ENCODE assay signal across 9 cellular contexts in the genomic region with DNA sequence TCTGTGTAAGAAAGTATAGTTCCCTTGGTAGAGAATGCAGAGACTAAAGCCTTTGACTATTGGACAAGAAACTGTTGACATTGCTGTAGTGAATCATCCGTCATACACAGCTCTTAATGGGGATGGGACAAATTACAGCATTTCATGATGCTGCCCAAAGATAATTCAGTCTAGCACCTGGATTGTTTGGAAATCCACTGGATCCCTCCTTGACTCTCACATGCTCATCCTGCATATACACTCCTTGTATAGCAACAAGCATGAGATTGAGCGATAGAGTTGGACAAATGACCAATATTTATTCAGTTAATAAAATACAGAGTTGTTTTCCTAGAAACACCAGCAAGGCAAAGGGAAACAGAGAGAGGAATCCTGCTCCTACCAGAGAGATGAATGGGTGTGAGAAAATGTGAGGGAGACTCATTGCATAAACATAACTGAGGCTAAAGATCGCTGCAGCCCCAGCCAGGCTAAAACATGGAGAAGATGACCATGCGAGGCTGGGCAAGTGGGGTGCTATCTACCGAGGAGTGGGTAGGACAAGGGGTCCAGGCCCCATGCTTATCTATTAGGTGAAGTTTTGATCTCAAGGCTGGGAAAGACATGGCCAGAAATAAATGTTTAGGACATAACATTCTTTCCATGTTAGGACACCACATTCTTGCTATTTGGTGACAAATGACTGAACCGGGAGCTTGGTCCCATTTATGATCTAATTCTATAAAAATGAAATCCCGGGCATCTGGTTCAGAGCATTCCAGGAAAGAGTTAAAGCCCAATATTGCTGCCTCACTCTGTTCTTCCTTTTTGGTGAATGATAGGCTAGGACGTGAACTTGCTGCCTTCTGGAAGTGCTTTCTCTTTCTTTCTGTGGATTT.
A peak's percentile ranks its signal among the peaks of the same experiment; 100 is the strongest.
DNase-seq lines count a peak whose midpoint lies in the region; ATAC-seq, FAIRE-seq and TF ChIP-seq lines count a peak whose summit lies in the region.
"Had no signal": no experiment of that assay in that cellular context is flagged by ENCODE, and none has a peak within 500 bp of the region (broad histone marks: within the 10 kb centered on the region; RNA-seq: fewer than 3 reads in every experiment).

No MANE protein-coding gene starts in this region.

- H3K4me1 ChIP-seq in fibroblast of lung (ENCODE audit: control insufficient read depth, extremely low read depth, insufficient read depth, low read length), result peaks cover 14% of the 10 kb centered on the region

- H3K4me1 Mint-ChIP-seq in osteocyte (ENCODE audit: unreplicated experiment), result peaks cover 58% of the 10 kb centered on the region

- no peaks in the 10 kb centered on the region for H3K36me3 Mint-ChIP-seq in osteocyte (ENCODE audit: unreplicated experiment)

- no peaks in the 10 kb centered on the region for H3K9me3 Mint-ChIP-seq in osteocyte (ENCODE audit: unreplicated experiment)
- H3K9me3 Mint-ChIP-seq: T-helper 1 cell treated with Interleukin-12 subunit alpha and Interleukin-12 subunit beta and Interleukin-4 antibody, amounts not matched to agents 30 μg/mL and 1 μg/mL, for 36 hours had no signal

- H3K4me3 ChIP-seq in BJ (ENCODE audit: low read depth, low read length) (peak overlapping the region; percentile 10), fibroblast of lung (replicated peaks in 1 of 4; ENCODE audit: control extremely low read depth in 1 of 4, insufficient read depth in 1 of 4, low read depth in 3 of 4, low read length in 4 of 4) (peak overlapping the region; percentile 43 to 56 (median 54))

- H3K9me3 ChIP-seq in fibroblast of lung (ENCODE audit: control insufficient read depth, insufficient read depth, low read depth, low read length), result no peaks in the 10 kb centered on the region

- peak overlapping the region; percentile 89 for H3K27ac ChIP-seq in fibroblast of lung (ENCODE audit: insufficient read depth, low read length)

- H2AFZ ChIP-seq in fibroblast of lung (ENCODE audit: low read length), result peak overlapping the region; percentile 54

- ATAC-seq in HG03025 (IDR thresholded peaks at IDR 0.05; ENCODE audit: low FRiP score, unreplicated experiment), result no peak
- no peak for ATAC-seq in GM21528 (IDR thresholded peaks at IDR 0.05; ENCODE audit: low FRiP score, unreplicated experiment)

- POLR2A ChIA-PET in BJ (lab: Charles Lee), result no interaction called here

- peak; percentile 45 for DNase-seq in BJ (ENCODE audit: low read depth)
- peak; percentile 94 for DNase-seq in RCC 7860 (ENCODE audit: low spot score)
- DNase-seq in fibroblast of lung (ENCODE audit: low read depth in 2 of 2), result peak; percentile 31 to 83
- DNase-seq in osteocyte (ENCODE audit: extremely low spot score, unreplicated experiment), result no peak
- no peak for DNase-seq in HuH-7.5 (ENCODE audit: low spot score)
- DNase-seq in NCI-H524 (lab: John Stamatoyannopoulos, UW), result no peak

- H3K27me3 ChIP-seq in BJ (ENCODE audit: control insufficient read depth, insufficient read depth, low read length) (no peaks in the 10 kb centered on the region), fibroblast of lung (ENCODE audit: control insufficient read depth, insufficient read depth, low read length) (no peaks in the 10 kb centered on the region)

- no peaks in the 10 kb centered on the region for H4K20me1 ChIP-seq in fibroblast of lung (ENCODE audit: control insufficient read depth, extremely low read depth, insufficient read depth, low read length)

- no peaks in the 10 kb centered on the region for H3K79me2 ChIP-seq in fibroblast of lung (ENCODE audit: control insufficient read depth, insufficient read depth, low read length)

- H3K9ac ChIP-seq in fibroblast of lung (ENCODE audit: insufficient read depth, low read length), result peak overlapping the region; percentile 25

- peak; percentile 88 for FAIRE-seq in RCC 7860 (lab: Jason Lieb, UNC)

- H3K27ac Mint-ChIP-seq in osteocyte (ENCODE audit: unreplicated experiment), result peak overlapping the region; percentile 97
- H3K27ac Mint-ChIP-seq: T-helper 1 cell treated with Interleukin-12 subunit alpha and Interleukin-12 subunit beta and Interleukin-4 antibody, amounts not matched to agents 30 μg/mL and 1 μg/mL, for 36 hours had no signal

- H3K4me3 Mint-ChIP-seq in osteocyte (ENCODE audit: unreplicated experiment), result peak overlapping the region; percentile 73
- H3K4me3 Mint-ChIP-seq: T-helper 1 cell treated with Interleukin-12 subunit alpha and Interleukin-12 subunit beta and Interleukin-4 antibody, amounts not matched to agents 30 μg/mL and 1 μg/mL, for 36 hours had no signal

- peak overlapping the region; percentile 84 for H3K4me2 ChIP-seq in fibroblast of lung (ENCODE audit: extremely low read depth, insufficient read depth, low read length)

- CTCF ChIA-PET in BJ (lab: Yijun Ruan, JAX), result interaction anchor here (0.6 to 1.0 kb wide), 3 partner anchors 23 to 121 kb away, joined by 3 read pairs; no protein-coding TSS in a partner anchor

- TF ChIP-seq CTCF in BJ (IDR thresholded peaks at IDR 0.05; ENCODE audit: insufficient read depth, low read depth, low read length), result no peak
- TF ChIP-seq CTCF in fibroblast of lung (conservative IDR thresholded peaks at IDR 0.05 in 1 of 2, IDR thresholded peaks at IDR 0.05 in 1 of 2; ENCODE audit: low read depth in 1 of 2, low read length in 2 of 2), result no peak
- TF ChIP-seq CTCF in osteocyte (IDR thresholded peaks at IDR 0.05), result no peak

- no peaks in the 10 kb centered on the region for H3K36me3 ChIP-seq in BJ (ENCODE audit: control insufficient read depth, insufficient read depth, low read length)
- H3K36me3 ChIP-seq in fibroblast of lung (ENCODE audit: control insufficient read depth, insufficient read depth, low read length), result no peaks in the 10 kb centered on the region

- H3K27me3 Mint-ChIP-seq in osteocyte (ENCODE audit: unreplicated experiment), result no peaks in the 10 kb centered on the region

Comparison
In these comparisons a context has a peak if more than half of its experiments do, and no peak if none do; other contexts are left out.
1. DNase-seq: peak in BJ (single experiment), RCC 7860 (single experiment) and fibroblast of lung (2 of 2); none in osteocyte (single experiment), HuH-7.5 (single experiment) and NCI-H524 (0 of 2).